ENCODE assay signal across 10 cellular contexts in genomic region chr10:119395287-119396007, GRCh38.
DNase-seq lines count a peak whose midpoint lies in the region; ATAC-seq, FAIRE-seq and TF ChIP-seq lines count a peak whose summit lies in the region.
"Had no signal": no experiment of that assay in that cellular context is flagged by ENCODE, and none has a peak within 500 bp of the region (broad histone marks: within the 10 kb centered on the region; RNA-seq: fewer than 3 reads in every experiment).

No MANE protein-coding gene starts in this region.

- no peak for FAIRE-seq in pancreas (lab: Jason Lieb, UNC)
- FAIRE-seq: TTC549 had no signal

- no peaks in the 10 kb centered on the region for H3K4me1 ChIP-seq in pancreas

- intact Hi-C loops in head of caudate nucleus (cut with DNase I) (no loop called here), pancreas (cut with DNase I) (no loop called here)

- DNase-seq in GM13976 (ENCODE audit: low spot score) (peak; percentile 74), T1000 (lab: John Stamatoyannopoulos, UW) (peak; percentile 52), head of caudate nucleus (peak in 27 of 42 donors; percentile 13 to 69 (median 40)), pancreas (no peak), NCI-H446 (lab: John Stamatoyannopoulos, UW) (no peak), NCI-H1436 (lab: John Stamatoyannopoulos, UW) (no peak), NCI-H1105 (lab: John Stamatoyannopoulos, UW) (no peak)
- DNase-seq: GDM1 had no signal

- in situ Hi-C loops in GM13976 (cut with MboI; ENCODE audit: low sequenced_read_pairs, unreplicated experiment): no loop called here

- no peak for TF ChIP-seq CTCF in GM13976 (IDR thresholded peaks at IDR 0.05; ENCODE audit: borderline replicate concordance, control extremely low read depth, extremely low read depth, insufficient read depth, missing control alignments)
- TF ChIP-seq CTCF in pancreas (IDR thresholded peaks at IDR 0.05): no peak

- H3K36me3 ChIP-seq in pancreas: no peaks in the 10 kb centered on the region

- no peaks in the 10 kb centered on the region for H3K27me3 ChIP-seq in pancreas

- H3K4me3 ChIP-seq in pancreas: no peak overlapping the region

- peak in 3 of 4 donors; percentile 31 to 75 (median 70) for ATAC-seq in pancreas
- no peak for ATAC-seq in HG03378 (IDR thresholded peaks at IDR 0.05; ENCODE audit: unreplicated experiment)

- H3K9me3 ChIP-seq in pancreas: no peaks in the 10 kb centered on the region

- H3K27ac ChIP-seq in pancreas: peak overlapping the region in 1 of 4 donors; percentile 21

- 87 to 90% methylated on average over 24 of the region's 24 CpGs for WGBS in pancreas, 2 donors

Comparison
In these comparisons a context has a peak if more than half of its experiments do, and no peak if none do; other contexts are left out.
1. DNase-seq: peak in GM13976 (single experiment), T1000 (single experiment) and head of caudate nucleus (27 of 42); none in pancreas (0 of 6), NCI-H446 (0 of 2), NCI-H1436 (single experiment) and NCI-H1105 (single experiment).